Comparison of ENCODE assay signal across 2 cellular contexts in the genomic region with DNA sequence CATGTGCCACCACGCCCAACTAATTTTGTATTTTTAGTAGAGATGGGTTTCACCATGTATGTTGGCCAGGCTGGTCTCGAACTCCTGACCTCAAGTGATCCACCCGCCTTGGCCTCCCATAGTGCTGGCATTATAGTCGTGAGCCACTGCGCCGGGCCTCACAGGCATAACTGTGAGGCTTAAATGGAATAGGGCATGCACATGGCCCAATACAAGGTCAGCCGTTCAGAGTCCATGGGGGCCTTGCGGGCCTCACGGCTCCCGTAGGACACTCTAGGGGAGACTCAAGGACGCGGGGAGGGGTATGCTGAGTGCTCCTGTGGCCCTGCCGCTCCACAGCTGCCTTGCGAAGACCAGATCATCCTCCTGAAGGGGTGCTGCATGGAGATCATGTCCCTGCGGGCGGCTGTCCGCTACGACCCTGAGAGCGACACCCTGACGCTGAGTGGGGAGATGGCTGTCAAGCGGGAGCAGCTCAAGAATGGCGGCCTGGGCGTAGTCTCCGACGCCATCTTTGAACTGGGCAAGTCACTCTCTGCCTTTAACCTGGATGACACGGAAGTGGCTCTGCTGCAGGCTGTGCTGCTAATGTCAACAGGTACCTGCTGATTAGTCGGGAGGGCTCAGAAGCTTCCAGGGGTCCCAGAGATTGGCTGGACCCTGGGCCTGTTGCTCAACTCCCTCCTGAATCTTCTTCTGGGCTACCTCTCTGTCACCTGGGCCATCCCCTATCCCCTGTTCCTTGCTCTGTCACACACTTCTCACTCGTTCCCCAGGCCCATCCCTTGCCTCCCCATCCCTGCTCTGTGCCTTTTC.
TF ChIP-seq lines count a peak whose summit lies in the region.

No MANE protein-coding gene starts in this region.

TF ChIP-seq in HCT116, 20 proteins besides CTCF, POLR2A, EP300 and RAD21:
- TF ChIP-seq ZNF274 (IDR thresholded peaks at IDR 0.05; ENCODE audit: low read depth, low read length) (no peak), YY1 (IDR thresholded peaks at IDR 0.05; ENCODE audit: extremely low read depth, insufficient replicate concordance, low read depth, low read length) (peak; percentile 15)
TF ChIP-seq in HCT116: peak in this region for 1.

TF ChIP-seq in WTC11, 78 proteins besides CTCF, POLR2A, EP300 and RAD21:
- TF ChIP-seq, protein P1, sequence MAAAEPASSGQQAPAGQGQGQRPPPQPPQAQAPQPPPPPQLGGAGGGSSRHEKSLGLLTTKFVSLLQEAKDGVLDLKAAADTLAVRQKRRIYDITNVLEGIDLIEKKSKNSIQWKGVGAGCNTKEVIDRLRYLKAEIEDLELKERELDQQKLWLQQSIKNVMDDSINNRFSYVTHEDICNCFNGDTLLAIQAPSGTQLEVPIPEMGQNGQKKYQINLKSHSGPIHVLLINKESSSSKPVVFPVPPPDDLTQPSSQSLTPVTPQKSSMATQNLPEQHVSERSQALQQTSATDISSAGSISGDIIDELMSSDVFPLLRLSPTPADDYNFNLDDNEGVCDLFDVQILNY (CRISPR knock-in tag; IDR thresholded peaks at IDR 0.05), result no peak
- TF ChIP-seq ZNF317 (CRISPR knock-in tag; IDR thresholded peaks at IDR 0.05; ENCODE audit: borderline replicate concordance, low read depth) (peak; percentile 16; the same call in 1 of the 2 replicates), ZNF396 (CRISPR knock-in tag; IDR thresholded peaks at IDR 0.05; ENCODE audit: borderline replicate concordance) (no peak)
- TF ChIP-seq, protein P2, sequence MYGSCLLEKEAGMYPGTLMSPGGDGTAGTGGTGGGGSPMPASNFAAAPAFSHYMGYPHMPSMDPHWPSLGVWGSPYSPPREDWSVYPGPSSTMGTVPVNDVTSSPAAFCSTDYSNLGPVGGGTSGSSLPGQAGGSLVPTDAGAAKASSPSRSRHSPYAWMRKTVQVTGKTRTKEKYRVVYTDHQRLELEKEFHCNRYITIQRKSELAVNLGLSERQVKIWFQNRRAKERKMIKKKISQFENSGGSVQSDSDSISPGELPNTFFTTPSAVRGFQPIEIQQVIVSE (CRISPR knock-in tag; IDR thresholded peaks at IDR 0.05; ENCODE audit: borderline replicate concordance), result no peak
